In genomic region chr4:142563682-142564291, GRCh38 we compare ENCODE assay signal across 18 cellular contexts.
A peak's percentile ranks its signal among the peaks of the same experiment; 100 is the strongest.
DNase-seq lines count a peak whose midpoint lies in the region; ATAC-seq, FAIRE-seq and TF ChIP-seq lines count a peak whose summit lies in the region.
"Had no signal": no experiment of that assay in that cellular context is flagged by ENCODE, and none has a peak within 500 bp of the region (broad histone marks: within the 10 kb centered on the region; RNA-seq: fewer than 3 reads in every experiment).

No MANE protein-coding gene starts in this region.

- H3K27ac ChIP-seq in brain microvascular endothelial cell (no peak overlapping the region), right atrium auricular region (no peak overlapping the region)
- H3K27ac ChIP-seq: psoas muscle, thoracic aorta had no signal

- H3K4me3 ChIP-seq in brain microvascular endothelial cell (ENCODE audit: low read depth, low read length), result no peak overlapping the region
- H3K4me3 ChIP-seq in right atrium auricular region, result no peak overlapping the region
- H3K4me3 ChIP-seq: psoas muscle, thoracic aorta had no signal

- POLR2A ChIA-PET in naive thymus-derived CD8-positive, alpha-beta T cell (lab: Charles Lee), result interaction anchor here (1.0 kb wide), 1 partner anchor 208 kb away, joined by 3 read pairs; no protein-coding TSS in a partner anchor

- H3K4me3 Mint-ChIP-seq in activated T-cell treated with anti-CD3 and anti-CD28 coated beads, Interleukin-2, amount 50 U/mL, for 24 hours, result no peak overlapping the region
- H3K4me3 Mint-ChIP-seq in naive thymus-derived CD8-positive, alpha-beta T cell, result peak overlapping the region in 2 of 10 donors; percentile 0 to 8
- H3K4me3 Mint-ChIP-seq: effector memory CD8-positive, alpha-beta T cell had no signal

- peaks cover 30% of the 10 kb centered on the region for H3K36me3 Mint-ChIP-seq in activated T-cell treated with anti-CD3 and anti-CD28 coated beads, Interleukin-2, amount 50 U/mL, for 24 hours (ENCODE audit: low read depth)
- H3K36me3 Mint-ChIP-seq in naive thymus-derived CD8-positive, alpha-beta T cell, result no peaks in the 10 kb centered on the region

- no peak for ATAC-seq in naive thymus-derived CD8-positive, alpha-beta T cell
- ATAC-seq: effector memory CD8-positive, alpha-beta T cell; Right ventricle myocardium inferior had no signal

- no peak for TF ChIP-seq POLR2A in GM12891 (IDR thresholded peaks at IDR 0.05; ENCODE audit: low read depth, low read length)

- in situ Hi-C loops in brain microvascular endothelial cell (cut with HindIII; ENCODE audit: low pct_ligation_motif_present, low sequenced_read_pairs), result no loop called here

- peak overlapping the region; percentile 82 for H3K27ac Mint-ChIP-seq in activated T-cell treated with anti-CD3 and anti-CD28 coated beads, Interleukin-2, amount 50 U/mL, for 24 hours
- H3K27ac Mint-ChIP-seq in naive thymus-derived CD8-positive, alpha-beta T cell, result peak overlapping the region in 8 of 10 donors; percentile 15 to 83 (median 54)

- H3K27me3 ChIP-seq in brain microvascular endothelial cell (replicated peaks), result no peaks in the 10 kb centered on the region
- no peaks in the 10 kb centered on the region for H3K27me3 ChIP-seq in right atrium auricular region

- no peaks in the 10 kb centered on the region for H3K4me1 ChIP-seq in right atrium auricular region
- H3K4me1 ChIP-seq: psoas muscle had no signal

- H3K27me3 Mint-ChIP-seq in activated T-cell treated with anti-CD3 and anti-CD28 coated beads, Interleukin-2, amount 50 U/mL, for 24 hours, result no peaks in the 10 kb centered on the region
- no peaks in the 10 kb centered on the region for H3K27me3 Mint-ChIP-seq in naive thymus-derived CD8-positive, alpha-beta T cell
- H3K27me3 Mint-ChIP-seq: effector memory CD8-positive, alpha-beta T cell had no signal

- no peaks in the 10 kb centered on the region for H3K9me3 Mint-ChIP-seq in activated T-cell treated with anti-CD3 and anti-CD28 coated beads, Interleukin-2, amount 50 U/mL, for 24 hours
- no peaks in the 10 kb centered on the region for H3K9me3 Mint-ChIP-seq in naive thymus-derived CD8-positive, alpha-beta T cell
- H3K9me3 Mint-ChIP-seq: effector memory CD8-positive, alpha-beta T cell had no signal

- H3K9me3 ChIP-seq in right atrium auricular region, result no peaks in the 10 kb centered on the region
- H3K9me3 ChIP-seq: psoas muscle, thoracic aorta had no signal

- no peaks in the 10 kb centered on the region for H3K36me3 ChIP-seq in brain microvascular endothelial cell (replicated peaks)
- no peaks in the 10 kb centered on the region for H3K36me3 ChIP-seq in right atrium auricular region
- H3K36me3 ChIP-seq: thoracic aorta had no signal

- H3K4me1 Mint-ChIP-seq in activated T-cell treated with anti-CD3 and anti-CD28 coated beads, Interleukin-2, amount 50 U/mL, for 24 hours (ENCODE audit: low read depth), result peaks cover 76% of the 10 kb centered on the region
- peaks cover 12 to 24% (median 19%) of the 10 kb centered on the region in 4 donors for H3K4me1 Mint-ChIP-seq in naive thymus-derived CD8-positive, alpha-beta T cell

- DNase-seq in activated T-cell treated with anti-CD3 and anti-CD28 coated beads, Interleukin-2, amount 50 U/mL, for 24 hours, result no peak
- no peak for DNase-seq in activated T-cell treated with anti-CD3 and anti-CD28 coated beads, Interleukin-2, amount 50 U/mL, for 1 hour
- DNase-seq in HT-29 (ENCODE audit: low spot score) (peak; percentile 59), brain microvascular endothelial cell (peak; percentile 59), right atrium auricular region (ENCODE audit: low spot score) (no peak), GM12891 (ENCODE audit: insufficient read length, low spot score) (no peak), T-helper 9 cell (no peak)
- no peak for DNase-seq in naive thymus-derived CD8-positive, alpha-beta T cell
- DNase-seq: activated CD4-positive, CD25-positive, alpha-beta regulatory T cell; amniotic stem cell; effector memory CD8-positive, alpha-beta T cell; GF-D8; GOT3; Kasumi-1; midbrain; psoas muscle had no signal

- no peak for TF ChIP-seq CTCF in brain microvascular endothelial cell (IDR thresholded peaks at IDR 0.05; ENCODE audit: low read depth, low read length, missing control alignments)
- no peak for TF ChIP-seq CTCF in right atrium auricular region (IDR thresholded peaks at IDR 0.05)

- FAIRE-seq in GM12891 (lab: Jason Lieb, UNC), result no peak

TF ChIP-seq in GM12891, 5 proteins besides CTCF, POLR2A, EP300 and RAD21:
- TF ChIP-seq POU2F2 (IDR thresholded peaks at IDR 0.05; ENCODE audit: low read depth, low read length) (no peak), POLR2AphosphoS5 (IDR thresholded peaks at IDR 0.05; ENCODE audit: low read depth, low read length) (no peak), SPI1 (IDR thresholded peaks at IDR 0.05; ENCODE audit: low read depth, low read length) (no peak), TAF1 (IDR thresholded peaks at IDR 0.05; ENCODE audit: low read depth, low read length) (no peak), PAX5 (IDR thresholded peaks at IDR 0.05; ENCODE audit: insufficient read depth, low read length, severe bottlenecking) (no peak)

Comparison
In these comparisons a context has a peak if more than half of its experiments do, and no peak if none do; other contexts are left out.
1. DNase-seq: peak in HT-29 (single experiment) and brain microvascular endothelial cell (single experiment); none in activated T-cell treated with anti-CD3 and anti-CD28 coated beads, Interleukin-2, amount 50 U/mL, for 24 hours (single experiment), activated T-cell treated with anti-CD3 and anti-CD28 coated beads, Interleukin-2, amount 50 U/mL, for 1 hour (single experiment), naive thymus-derived CD8-positive, alpha-beta T cell (0 of 10), right atrium auricular region (single experiment), GM12891 (single experiment) and T-helper 9 cell (single experiment).